ENCODE assay signal across 9 cellular contexts in genomic region chr12:67559751-67560150, GRCh38.
"Had no signal": no experiment of that assay in that cellular context is flagged by ENCODE, and none has a peak within 500 bp of the region (broad histone marks: within the 10 kb centered on the region; RNA-seq: fewer than 3 reads in every experiment).

No MANE protein-coding gene starts in this region.

- H3K9me3 ChIP-seq: HAP-1 had no signal

- H2AFZ ChIP-seq: GM23248 had no signal

- H3K27ac Mint-ChIP-seq: HFFc6 had no signal

- DNase-seq: GM23248, GOT3, H7, HCEC 1CT, HFFc6 had no signal

- FAIRE-seq: H1, H54 had no signal

- H3K4me3 ChIP-seq: GM23248, HAP-1 had no signal

- H3K27ac ChIP-seq: GM23248 had no signal

- H3K36me3 ChIP-seq: HAP-1 had no signal

- ATAC-seq: HCT116 had no signal

- H3K4me3 Mint-ChIP-seq: HFFc6 had no signal

- H3K9ac ChIP-seq: GM23248 had no signal

- H3K4me1 ChIP-seq: HAP-1 had no signal
